8 cellular contexts compared by ENCODE assay signal in genomic region chr5:50969207-50970145, GRCh38.
DNase-seq lines count a peak whose midpoint lies in the region; ATAC-seq, FAIRE-seq and TF ChIP-seq lines count a peak whose summit lies in the region.

No MANE protein-coding gene starts in this region.

- DNase-seq in Daoy (ENCODE audit: low read depth) (peak; percentile 13), NCI-H69 (lab: John Stamatoyannopoulos, UW) (peak; percentile 98), left ventricle myocardium inferior (no peak), retina (peak; percentile 80), NCI-H1436 (lab: John Stamatoyannopoulos, UW) (no peak), GM19239 (ENCODE audit: insufficient read length, low spot score) (no peak)
- DNase-seq in stimulated activated CD4-positive, alpha-beta T cell treated with anti-CD3 and anti-CD28 coated beads, Interleukin-4, amount 100 ng/mL, for 24 hours: no peak

- H3K9me3 ChIP-seq in left ventricle myocardium inferior (replicated peaks): no peaks in the 10 kb centered on the region

- H3K4me1 ChIP-seq in left ventricle myocardium inferior: peaks cover 43% of the 10 kb centered on the region

- TF ChIP-seq CTCF in left ventricle myocardium inferior (IDR thresholded peaks at IDR 0.05; ENCODE audit: borderline replicate concordance): no peak

- ATAC-seq in GM18867 (IDR thresholded peaks at IDR 0.05; ENCODE audit: unreplicated experiment): no peak

- FAIRE-seq in GM19239 (lab: Jason Lieb, UNC): no peak

- intact Hi-C loops in left ventricle myocardium inferior (cut with micrococcal nuclease): loop anchor here (10.0 kb wide), 1 partner anchor 1685 kb away; no protein-coding TSS in a partner anchor

- no peaks in the 10 kb centered on the region for H3K36me3 ChIP-seq in left ventricle myocardium inferior

- H3K27me3 ChIP-seq in left ventricle myocardium inferior (ENCODE audit: low read depth): peaks cover 99% of the 10 kb centered on the region

- H3K4me3 ChIP-seq in left ventricle myocardium inferior: peak overlapping the region; percentile 56

- no peak overlapping the region for H3K27ac ChIP-seq in left ventricle myocardium inferior (replicated peaks)

Comparison
In these comparisons a context has a peak if more than half of its experiments do, and no peak if none do; other contexts are left out.
1. DNase-seq: peak in Daoy (single experiment), NCI-H69 (single experiment) and retina (single experiment); none in left ventricle myocardium inferior (single experiment), NCI-H1436 (single experiment), GM19239 (single experiment) and stimulated activated CD4-positive, alpha-beta T cell treated with anti-CD3 and anti-CD28 coated beads, Interleukin-4, amount 100 ng/mL, for 24 hours (single experiment).